ENCODE assay signal across 15 cellular contexts in the genomic region with DNA sequence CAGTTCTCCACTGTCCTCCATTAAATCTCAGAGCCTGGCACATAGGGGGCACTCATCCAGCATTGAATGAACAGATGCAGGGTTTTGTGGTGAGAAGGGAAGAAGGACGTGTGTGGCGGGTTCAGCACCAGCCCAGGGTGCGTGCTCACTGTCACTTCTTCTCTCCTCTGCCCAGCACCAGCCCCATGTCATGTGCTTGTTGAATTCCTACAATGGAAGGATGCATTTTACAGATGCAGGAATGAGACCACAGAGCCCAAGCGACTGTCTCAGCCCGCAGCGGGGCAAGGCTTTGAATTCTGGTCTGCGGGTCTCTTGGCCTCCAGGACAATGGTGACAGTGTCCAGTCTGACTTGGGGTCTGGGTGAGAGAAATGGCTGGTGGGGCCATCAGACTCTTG.
DNase-seq lines count a peak whose midpoint lies in the region; FAIRE-seq lines count a peak whose summit lies in the region.
"Had no signal": no experiment of that assay in that cellular context is flagged by ENCODE, and none has a peak within 500 bp of the region (broad histone marks: within the 10 kb centered on the region; RNA-seq: fewer than 3 reads in every experiment).

No MANE protein-coding gene starts in this region.

- peak overlapping the region; percentile 89 for H3K27ac Mint-ChIP-seq in T-helper 2 cell treated with Interferon-gamma antibody and Interleukin-4, amounts not matched to agents 5 μg/mL and 100 μg/mL, for 36 hours
- peak overlapping the region; percentile 95 for H3K27ac Mint-ChIP-seq in activated naive CD8-positive, alpha-beta T cell

- peaks cover 60% of the 10 kb centered on the region for H3K4me1 Mint-ChIP-seq in T-helper 2 cell treated with Interferon-gamma antibody and Interleukin-4, amounts not matched to agents 5 μg/mL and 100 μg/mL, for 36 hours (ENCODE audit: low read depth)
- peaks cover 26% of the 10 kb centered on the region for H3K4me1 Mint-ChIP-seq in activated naive CD8-positive, alpha-beta T cell (ENCODE audit: low read depth)

- intact Hi-C loops in posterior vena cava (cut with DNase I), result no loop called here

- FAIRE-seq in HTR-8/SVneo (lab: Jason Lieb, UNC), result peak; percentile 51
- FAIRE-seq: TTC549 had no signal

- peak overlapping the region; percentile 78 for H3K4me3 Mint-ChIP-seq in T-helper 2 cell treated with Interferon-gamma antibody and Interleukin-4, amounts not matched to agents 5 μg/mL and 100 μg/mL, for 36 hours
- H3K4me3 Mint-ChIP-seq in activated naive CD8-positive, alpha-beta T cell, result no peak overlapping the region

- H3K9me3 Mint-ChIP-seq in T-helper 2 cell treated with Interferon-gamma antibody and Interleukin-4, amounts not matched to agents 5 μg/mL and 100 μg/mL, for 36 hours, result no peaks in the 10 kb centered on the region
- H3K9me3 Mint-ChIP-seq in activated naive CD8-positive, alpha-beta T cell (ENCODE audit: low read depth), result no peaks in the 10 kb centered on the region

- H3K36me3 Mint-ChIP-seq in T-helper 2 cell treated with Interferon-gamma antibody and Interleukin-4, amounts not matched to agents 5 μg/mL and 100 μg/mL, for 36 hours (ENCODE audit: low read depth), result no peaks in the 10 kb centered on the region
- no peaks in the 10 kb centered on the region for H3K36me3 Mint-ChIP-seq in activated naive CD8-positive, alpha-beta T cell

- DNase-seq in T-helper 2 cell treated with Interferon-gamma antibody and Interleukin-4, amounts not matched to agents 5 μg/mL and 100 μg/mL, for 36 hours (ENCODE audit: low spot score), result no peak
- DNase-seq in T-helper 2 cell, result no peak
- no peak for DNase-seq in HTR-8/SVneo (ENCODE audit: insufficient read length, low spot score)
- peak; percentile 42 for DNase-seq in posterior vena cava (ENCODE audit: low spot score)
- DNase-seq in HPDE6-E6E7 (ENCODE audit: extremely low spot score), result no peak
- DNase-seq in midbrain (lab: John Stamatoyannopoulos, UW), result no peak
- DNase-seq in SIG-M5 (lab: John Stamatoyannopoulos, UW), result no peak
- DNase-seq: activated gamma-delta T cell, DMS53, KG1, NCI-H1436, NCI-H774, transverse colon had no signal

- H3K27me3 Mint-ChIP-seq in T-helper 2 cell treated with Interferon-gamma antibody and Interleukin-4, amounts not matched to agents 5 μg/mL and 100 μg/mL, for 36 hours (ENCODE audit: low read depth), result no peaks in the 10 kb centered on the region
- no peaks in the 10 kb centered on the region for H3K27me3 Mint-ChIP-seq in activated naive CD8-positive, alpha-beta T cell
